ENCODE assay signal across 20 cellular contexts in the genomic region with DNA sequence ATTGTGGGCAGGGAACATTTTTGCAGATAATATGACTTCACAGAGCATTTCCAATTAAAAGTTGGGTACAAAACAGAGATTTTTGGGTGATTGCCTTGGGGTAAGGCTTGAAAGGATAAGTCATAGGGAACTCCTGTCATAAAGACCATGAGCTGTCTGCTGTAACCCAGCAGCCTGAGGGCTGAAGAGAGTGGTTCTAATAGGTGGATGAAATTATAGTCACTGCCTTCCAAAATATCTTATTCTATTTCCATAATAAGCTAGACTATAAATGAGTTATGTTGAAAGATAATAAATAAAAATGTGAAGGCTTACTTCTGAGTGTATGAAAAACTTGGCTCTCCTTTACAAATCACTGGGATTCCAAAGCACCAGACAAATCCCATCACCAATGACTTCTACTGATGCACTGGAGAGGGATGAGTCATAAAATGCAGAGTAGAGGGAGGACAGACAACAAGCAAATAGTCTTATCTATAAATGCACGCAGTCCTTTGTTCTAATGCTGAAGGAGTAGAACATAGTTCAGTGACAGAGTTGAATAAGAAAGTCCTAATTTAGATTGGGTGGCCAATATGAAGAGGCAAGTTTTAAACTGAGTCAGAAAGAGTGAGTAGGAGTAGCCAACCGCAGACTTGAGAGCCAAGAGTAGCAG.
A peak's percentile ranks its signal among the peaks of the same experiment; 100 is the strongest.
DNase-seq lines count a peak whose midpoint lies in the region; ATAC-seq, FAIRE-seq and TF ChIP-seq lines count a peak whose summit lies in the region.
"Had no signal": no experiment of that assay in that cellular context is flagged by ENCODE, and none has a peak within 500 bp of the region (broad histone marks: within the 10 kb centered on the region; RNA-seq: fewer than 3 reads in every experiment).

No MANE protein-coding gene starts in this region.

- POLR2A ChIA-PET in SK-N-SH (lab: Yijun Ruan, JAX), result no interaction called here

- no peak for TF ChIP-seq EP300 in SK-N-SH (IDR thresholded peaks at IDR 0.05; ENCODE audit: borderline replicate concordance in 1 of 2, low read depth in 1 of 2, low read length in 1 of 2)

- H3K27me3 ChIP-seq in SK-N-SH (ENCODE audit: insufficient read depth), result no peaks in the 10 kb centered on the region
- H3K27me3 ChIP-seq: BLaER1, esophagus squamous epithelium had no signal

- no peak for ATAC-seq in SK-N-SH treated with all-trans-retinoic acid at 6 μM for 48 hours
- no peak for ATAC-seq in GM19023 (IDR thresholded peaks at IDR 0.05; ENCODE audit: unreplicated experiment)
- ATAC-seq: left colon, psoas muscle, T-cell had no signal

- H3K9me2 ChIP-seq in SK-N-SH, result no peaks in the 10 kb centered on the region; the same call in 1 of the 2 replicates

- no peak overlapping the region for H3K27ac ChIP-seq in SK-N-SH (ENCODE audit: low read depth in 2 of 2, low read length in 1 of 2)
- H3K27ac ChIP-seq: BLaER1, esophagus squamous epithelium, psoas muscle had no signal

- H3K9ac ChIP-seq in SK-N-SH, result no peak overlapping the region
- H3K9ac ChIP-seq: BLaER1 had no signal

- H3F3A ChIP-seq in SK-N-SH (replicated peaks; ENCODE audit: insufficient read depth), result no peaks in the 10 kb centered on the region

- no peaks in the 10 kb centered on the region for H3K79me2 ChIP-seq in SK-N-SH (ENCODE audit: insufficient read depth)

- WGBS in SK-N-SH (ENCODE audit: low lambda C conversion rate), result 8% methylated on average over 2 of the region's 2 CpGs

- no peak overlapping the region for H2AFZ ChIP-seq in SK-N-SH (ENCODE audit: low read depth)

- no peaks in the 10 kb centered on the region for H3K36me3 ChIP-seq in SK-N-SH (replicated peaks in 1 of 2; ENCODE audit: control insufficient read depth in 1 of 2, insufficient read depth in 2 of 2, low read length in 1 of 2)
- H3K36me3 ChIP-seq: BLaER1, esophagus squamous epithelium had no signal

- DNase-seq in SK-N-SH (no peak), RPMI7951 (ENCODE audit: low read depth) (peak; percentile 4), fibroblast of mammary gland (ENCODE audit: low read depth) (peak; percentile 66), urothelium cell line (ENCODE audit: low spot score) (peak; percentile 37), 8988T (no peak), iPS-NIHi11 (ENCODE audit: low spot score) (no peak)
- DNase-seq: activated T-cell treated with anti-CD3 and anti-CD28 coated beads, Interleukin-2, amount 50 U/mL, for 24 hours; cortex of kidney; DND-41; esophagus squamous epithelium; left colon; mesenchymal stem cell; NCI-H1417 treated with DMSO at 0.1 percent for 48 hours; NCI-H2081 treated with DMSO at 0.1 percent for 48 hours; psoas muscle; SIG-M5; T-cell had no signal

- TF ChIP-seq CTCF in SK-N-SH (IDR thresholded peaks at IDR 0.05) (no peak), fibroblast of mammary gland (conservative IDR thresholded peaks at IDR 0.05; ENCODE audit: control insufficient read depth, insufficient read depth, low read depth, low read length) (no peak)

- TF ChIP-seq RAD21 in SK-N-SH (IDR thresholded peaks at IDR 0.05; ENCODE audit: low read length), result no peak

- H4K20me1 ChIP-seq in SK-N-SH (ENCODE audit: insufficient read depth), result no peaks in the 10 kb centered on the region
- H4K20me1 ChIP-seq: BLaER1 had no signal

- no peak overlapping the region for H3K4me2 ChIP-seq in SK-N-SH
- H3K4me2 ChIP-seq: BLaER1 had no signal

- no peaks in the 10 kb centered on the region for H3K4me1 ChIP-seq in SK-N-SH (ENCODE audit: control insufficient read depth in 1 of 2, insufficient read depth in 2 of 2, low read depth in 1 of 2, low read length in 1 of 2)
- H3K4me1 ChIP-seq: BLaER1, esophagus squamous epithelium, psoas muscle had no signal

- CTCF ChIA-PET in SK-N-SH (lab: Yijun Ruan, JAX), result interaction anchor here (0.6 to 0.7 kb wide), 2 partner anchors 16 to 45 kb away, joined by 3 read pairs; no protein-coding TSS in a partner anchor

- H3K4me3 ChIP-seq in SK-N-SH (ENCODE audit: low read depth in 2 of 2, low read length in 1 of 2) (no peak overlapping the region), fibroblast of mammary gland (ENCODE audit: control insufficient read depth, low read depth, low read length) (no peak overlapping the region)
- H3K4me3 ChIP-seq: BLaER1, esophagus squamous epithelium, psoas muscle had no signal

- H3K9me3 ChIP-seq in SK-N-SH, result no peaks in the 10 kb centered on the region
- H3K9me3 ChIP-seq: BLaER1, esophagus squamous epithelium, psoas muscle had no signal

- no peak for FAIRE-seq in urothelium cell line (lab: Jason Lieb, UNC)

TF ChIP-seq in SK-N-SH treated with all-trans-retinoic acid at 6 μM for 48 hours, 23 proteins besides CTCF, POLR2A, EP300 and RAD21:
- peak; percentile 91 for TF ChIP-seq ZNF70 (CRISPR knock-in tag; IDR thresholded peaks at IDR 0.05)
- TF ChIP-seq ZNF8 (CRISPR knock-in tag; IDR thresholded peaks at IDR 0.05), result no peak

TF ChIP-seq in SK-N-SH, 30 proteins besides CTCF, POLR2A, EP300 and RAD21:
- TF ChIP-seq EZH2phosphoT487 (IDR thresholded peaks at IDR 0.05; ENCODE audit: borderline replicate concordance, low read depth) (no peak), SIN3A (IDR thresholded peaks at IDR 0.05; ENCODE audit: borderline replicate concordance, low read depth, low read length) (no peak), USF2 (IDR thresholded peaks at IDR 0.05; ENCODE audit: borderline replicate concordance, low read depth, low read length) (no peak), TCF12 (IDR thresholded peaks at IDR 0.05) (no peak), RCOR1 (IDR thresholded peaks at IDR 0.05; ENCODE audit: low read length) (no peak), PBX3 (IDR thresholded peaks at IDR 0.05) (no peak), REST (IDR thresholded peaks at IDR 0.05; ENCODE audit: low read depth, low read length) (no peak)

Comparison
In these comparisons a context has a peak if more than half of its experiments do, and no peak if none do; other contexts are left out.
1. DNase-seq: peak in RPMI7951 (single experiment), fibroblast of mammary gland (single experiment) and urothelium cell line (single experiment); none in SK-N-SH (single experiment), 8988T (single experiment) and iPS-NIHi11 (single experiment).